23 cellular contexts compared by ENCODE assay signal in genomic region chr12:95237315-95237714, GRCh38. TPM values are rescaled to one million over a fixed set of nuclear protein-coding genes. Genes with fewer than 3 reads are reported as not detected.
DNase-seq lines count a peak whose midpoint lies in the region; ATAC-seq, FAIRE-seq and TF ChIP-seq lines count a peak whose summit lies in the region.
"Had no signal": no experiment of that assay in that cellular context is flagged by ENCODE, and none has a peak within 500 bp of the region (broad histone marks: within the 10 kb centered on the region; RNA-seq: fewer than 3 reads in every experiment).

No MANE protein-coding gene starts in this region.

- no peak overlapping the region for H4K5ac ChIP-seq in mesendoderm (ENCODE audit: low read length)

- H2AFZ ChIP-seq in astrocyte (ENCODE audit: low read depth, low read length), result no peak overlapping the region

- CTCF ChIA-PET in MCF 10A (lab: Yijun Ruan, JAX), result interaction anchor here (0.6 kb wide), 2 partner anchors 164 to 1408 kb away, joined by 3 read pairs; partner anchors contain the start of gene NR2C1

- H3K9me3 ChIP-seq in breast epithelium (no peaks in the 10 kb centered on the region), astrocyte (ENCODE audit: insufficient read depth, low read depth, low read length) (no peaks in the 10 kb centered on the region)

- WGBS in mesendoderm (ENCODE audit: extremely low coverage, insufficient coverage, low lambda C conversion rate), result no CpG with 5 or more reads among the region's 1 CpG

- H3K4me3 ChIP-seq in breast epithelium (no peak overlapping the region), astrocyte (ENCODE audit: insufficient read depth, low read depth, low read length) (no peak overlapping the region), mesendoderm (ENCODE audit: low read length) (no peak overlapping the region)

- H4K8ac ChIP-seq in mesendoderm (ENCODE audit: low read depth, low read length), result peak overlapping the region; percentile 65

- no peaks in the 10 kb centered on the region for H3K27me3 ChIP-seq in breast epithelium
- no peaks in the 10 kb centered on the region for H3K27me3 ChIP-seq in astrocyte (ENCODE audit: insufficient read depth, low read length)
- no peaks in the 10 kb centered on the region for H3K27me3 ChIP-seq in mesendoderm (ENCODE audit: insufficient read depth, low read length, poor library complexity)

- peaks cover 25% of the 10 kb centered on the region for H3K36me3 Mint-ChIP-seq in MCF 10A (ENCODE audit: insufficient read depth, unreplicated experiment)
- peaks cover 9% of the 10 kb centered on the region for H3K36me3 Mint-ChIP-seq in astrocyte (ENCODE audit: low read depth, unreplicated experiment)

- H2AK5ac ChIP-seq in mesendoderm (ENCODE audit: low read length), result no peak overlapping the region

- no peak for FAIRE-seq in astrocyte (lab: Jason Lieb, UNC)
- FAIRE-seq: GM12891, H1 had no signal

- TF ChIP-seq POLR2A in breast epithelium (IDR thresholded peaks at IDR 0.05), result no peak

- H3K4me1 ChIP-seq in breast epithelium, result no peaks in the 10 kb centered on the region
- H3K4me1 ChIP-seq in astrocyte (ENCODE audit: insufficient read depth, low read length), result no peaks in the 10 kb centered on the region
- H3K4me1 ChIP-seq in mesendoderm (ENCODE audit: control insufficient read depth, low read depth, low read length), result no peaks in the 10 kb centered on the region

- H3K4me3 Mint-ChIP-seq in MCF 10A (ENCODE audit: unreplicated experiment), result no peak overlapping the region
- no peak overlapping the region for H3K4me3 Mint-ChIP-seq in astrocyte (ENCODE audit: unreplicated experiment)
- H3K4me3 Mint-ChIP-seq: CD8-positive, alpha-beta T cell; IgD-negative memory B cell had no signal

- intact Hi-C loops in MCF 10A (cut with micrococcal nuclease), result no loop called here
- intact Hi-C loops in breast epithelium (cut with DNase I; ENCODE audit: low total_unique reads), result no loop called here

- H3K18ac ChIP-seq in mesendoderm (ENCODE audit: low read length), result no peak overlapping the region

- H3K9me3 Mint-ChIP-seq in MCF 10A (ENCODE audit: unreplicated experiment), result no peaks in the 10 kb centered on the region
- H3K9me3 Mint-ChIP-seq in astrocyte (ENCODE audit: unreplicated experiment), result no peaks in the 10 kb centered on the region
- H3K9me3 Mint-ChIP-seq: CD8-positive, alpha-beta T cell; IgD-negative memory B cell had no signal

- no peak overlapping the region for H3K4me2 ChIP-seq in astrocyte (ENCODE audit: low read length)
- no peak overlapping the region for H3K4me2 ChIP-seq in mesendoderm (ENCODE audit: low read length)

- peaks cover 46% of the 10 kb centered on the region for H4K20me1 ChIP-seq in astrocyte (ENCODE audit: insufficient read depth, low read length)

- TF ChIP-seq CTCF in MCF 10A (IDR thresholded peaks at IDR 0.05; ENCODE audit: unreplicated experiment) (no peak), breast epithelium (IDR thresholded peaks at IDR 0.05) (no peak), astrocyte (IDR thresholded peaks at IDR 0.05; ENCODE audit: insufficient read depth, low read depth, low read length) (no peak)

- H3K36me3 ChIP-seq in breast epithelium (no peaks in the 10 kb centered on the region), astrocyte (ENCODE audit: insufficient read depth, low read length) (no peaks in the 10 kb centered on the region), mesendoderm (ENCODE audit: control insufficient read depth, insufficient read depth, low read length) (no peaks in the 10 kb centered on the region)

- H2BK15ac ChIP-seq in mesendoderm (replicated peaks; ENCODE audit: low read depth), result no peak overlapping the region

- no peak overlapping the region for H3K4ac ChIP-seq in mesendoderm (ENCODE audit: low read depth, low read length)

- H3K23ac ChIP-seq in mesendoderm (ENCODE audit: low read length), result no peak overlapping the region

- H3K9ac ChIP-seq in astrocyte (ENCODE audit: low read length) (no peak overlapping the region), mesendoderm (ENCODE audit: low read length) (no peak overlapping the region)

- H2BK5ac ChIP-seq in mesendoderm (ENCODE audit: low read length), result no peak overlapping the region

- H3K27ac ChIP-seq in breast epithelium, result no peak overlapping the region
- no peak overlapping the region for H3K27ac ChIP-seq in astrocyte (ENCODE audit: low read depth, low read length)
- H3K27ac ChIP-seq in mesendoderm (ENCODE audit: low read depth, low read length), result no peak overlapping the region

- no peak for DNase-seq in MCF 10A (ENCODE audit: unreplicated experiment)
- DNase-seq in breast epithelium (ENCODE audit: low spot score in 2 of 2), result no peak
- DNase-seq in astrocyte (ENCODE audit: low read depth), result no peak
- no peak for DNase-seq in mesendoderm
- no peak for DNase-seq in GOT3 (lab: John Stamatoyannopoulos, UW)
- DNase-seq: 8988T; C1 segment of cervical spinal cord; CD8-positive, alpha-beta T cell; DMS153; MV-4-11; NCI-H1105 treated with DMSO at 0.1 percent for 48 hours; NCI-H2029 treated with DMSO at 0.1 percent for 48 hours; NCI-H2171; NCI-H345; NCI-H524; NCI-H774; SIG-M5 had no signal

- H3K4me1 Mint-ChIP-seq in MCF 10A (ENCODE audit: insufficient read depth, unreplicated experiment), result peaks cover 11% of the 10 kb centered on the region
- peaks cover 4% of the 10 kb centered on the region for H3K4me1 Mint-ChIP-seq in astrocyte (ENCODE audit: low read depth, unreplicated experiment)

- no TSS peak for BruUV-seq in MCF 10A (replicated peaks; lab: Mats Ljungman, UMichigan)

- ATAC-seq in GM18909 (IDR thresholded peaks at IDR 0.05; ENCODE audit: poor library complexity, unreplicated experiment), result no peak
- ATAC-seq in GM18517 (IDR thresholded peaks at IDR 0.05; ENCODE audit: unreplicated experiment), result no peak
- ATAC-seq: CD8-positive, alpha-beta T cell; Panc1 had no signal

- no peaks in the 10 kb centered on the region for H3K27me3 Mint-ChIP-seq in MCF 10A (ENCODE audit: insufficient read depth, unreplicated experiment)
- no peaks in the 10 kb centered on the region for H3K27me3 Mint-ChIP-seq in astrocyte (ENCODE audit: low read depth, unreplicated experiment)
- H3K27me3 Mint-ChIP-seq: IgD-negative memory B cell had no signal

- H3K79me1 ChIP-seq in mesendoderm (ENCODE audit: low read length), result peaks cover 6% of the 10 kb centered on the region

- H3K79me2 ChIP-seq in astrocyte (ENCODE audit: insufficient read depth, low read length) (peaks cover 74% of the 10 kb centered on the region), mesendoderm (ENCODE audit: control insufficient read depth, insufficient read depth, low read length) (peaks cover 26% of the 10 kb centered on the region)

- no peak overlapping the region for H2BK120ac ChIP-seq in mesendoderm (ENCODE audit: low read depth, low read length)

- H3K27ac Mint-ChIP-seq in MCF 10A (ENCODE audit: low read depth, unreplicated experiment) (peak overlapping the region; percentile 26), astrocyte (ENCODE audit: unreplicated experiment) (peak overlapping the region; percentile 8)
- H3K27ac Mint-ChIP-seq: CD8-positive, alpha-beta T cell; IgD-negative memory B cell had no signal

- no peak overlapping the region for H3K56ac ChIP-seq in mesendoderm (ENCODE audit: low read length)

- POLR2A ChIA-PET in MCF 10A (lab: Yijun Ruan, JAX), result interaction anchor here (0.7 to 1.1 kb wide), 4 partner anchors 13 to 256 kb away, joined by 3 read pairs; no protein-coding TSS in a partner anchor

RNA-seq across cellular contexts. Expression of gene VEZT, which starts 19.7 kb away (rescaled TPM):
- total RNA-seq in MCF 10A (2022) (88.1 and 107 TPM in 2 replicates), breast epithelium (100 to 1,000 TPM in 1 of 3 donors, 10 to 100 TPM in 2; 72.8 to 126 (median 73.8) TPM), astrocyte (106 and 107 TPM in 2 replicates)
- polyA plus RNA-seq in mesendoderm (2013, experiment 1 of 2), result 45.3 TPM
- polyA plus RNA-seq in mesendoderm (2013, experiment 2 of 2), result 45.4 TPM

RNA-seq across cellular contexts. Expression of gene FGD6, which starts 20.0 kb away (rescaled TPM):
- total RNA-seq in MCF 10A (2022), result 17.2 and 25.1 TPM in 2 replicates
- 10 to 100 TPM in 2 of 3 donors, 1 to 10 TPM in 1; 5.6 to 28.0 (median 13.1) TPM for total RNA-seq in breast epithelium
- 25.3 and 26.5 TPM in 2 replicates for total RNA-seq in astrocyte
- 8.6 TPM for polyA plus RNA-seq in mesendoderm (2013, experiment 1 of 2)
- 8.7 TPM for polyA plus RNA-seq in mesendoderm (2013, experiment 2 of 2)
